In genomic region chr1:155080250-155081228, GRCh38 we compare ENCODE assay signal across 8 cellular contexts. TPM values are rescaled to one million over a fixed set of nuclear protein-coding genes. Genes with fewer than 3 reads are reported as not detected.
A peak's percentile ranks its signal among the peaks of the same experiment; 100 is the strongest.
DNase-seq lines count a peak whose midpoint lies in the region; ATAC-seq and TF ChIP-seq lines count a peak whose summit lies in the region.

No MANE protein-coding gene starts in this region.

- no peaks in the 10 kb centered on the region for H3K9me3 ChIP-seq in CD8-positive, alpha-beta T cell (ENCODE audit: low read length)
- H3K9me3 ChIP-seq in thyroid gland: no peaks in the 10 kb centered on the region

- no peaks in the 10 kb centered on the region for H3K79me2 ChIP-seq in KMS-11 (ENCODE audit: insufficient read depth, low read depth)

- no peak overlapping the region for H2AFZ ChIP-seq in KMS-11 (ENCODE audit: low read depth)

- peaks cover 58% of the 10 kb centered on the region for H3K4me1 ChIP-seq in CD8-positive, alpha-beta T cell (ENCODE audit: insufficient read depth, low read length)
- H3K4me1 ChIP-seq in KMS-11 (ENCODE audit: low read depth, poor library complexity, severe bottlenecking) (peaks cover 75% of the 10 kb centered on the region), thyroid gland (peaks cover 41 to 55% of the 10 kb centered on the region in 2 donors)

- intact Hi-C loops in CD8-positive, alpha-beta T cell (cut with DNase I, micrococcal nuclease): no loop called here
- intact Hi-C loops in head of caudate nucleus (cut with DNase I) (no loop called here), thyroid gland (cut with DNase I) (loop anchor here (5.0 kb wide), 1 partner anchor 33 kb away; no protein-coding TSS in a partner anchor)

- TF ChIP-seq CTCF in CD8-positive, alpha-beta T cell (IDR thresholded peaks at IDR 0.05): no peak
- TF ChIP-seq CTCF in KMS-11 (conservative IDR thresholded peaks at IDR 0.05; ENCODE audit: low read depth, low read length) (no peak), thyroid gland (IDR thresholded peaks at IDR 0.05) (no peak)

- CTCF ChIA-PET in CD8-positive, alpha-beta T cell (lab: Charles Lee): interaction anchor here (0.7 to 3.8 kb wide), 12 partner anchors 8 to 146 kb away, joined by 3 to 24 read pairs (median 4); partner anchors contain the start of genes EFNA4, KRTCAP2, PBXIP1 and TRIM46

- peak in 2 of 7 experiments; percentile 36 to 53 for DNase-seq in CD8-positive, alpha-beta T cell
- DNase-seq in T follicular helper cell (ENCODE audit: low read depth) (peak; percentile 33), head of caudate nucleus (peak in 22 of 42 donors; percentile 25 to 61 (median 46)), medulla oblongata (ENCODE audit: extremely low spot score) (no peak), thyroid gland (no peak)
- DNase-seq in stimulated activated naive CD4-positive, alpha-beta T cell (lab: John Stamatoyannopoulos, UW): peak in 4 of 6 experiments; percentile 20 to 54 (median 32)

- peaks cover 36% of the 10 kb centered on the region for H3K27me3 Mint-ChIP-seq in CD8-positive, alpha-beta T cell (ENCODE audit: low read depth)

- peaks cover 46% of the 10 kb centered on the region for H3K27me3 ChIP-seq in CD8-positive, alpha-beta T cell (ENCODE audit: insufficient read depth, low read length)
- H3K27me3 ChIP-seq in KMS-11 (ENCODE audit: insufficient read depth, low read depth): peaks cover 64% of the 10 kb centered on the region
- H3K27me3 ChIP-seq in thyroid gland: peaks cover 42% of the 10 kb centered on the region

- TF ChIP-seq POLR2A in thyroid gland (IDR thresholded peaks at IDR 0.05): no peak

- no peak for ATAC-seq in CD8-positive, alpha-beta T cell
- no peak for ATAC-seq in GM18909 (IDR thresholded peaks at IDR 0.05; ENCODE audit: poor library complexity, unreplicated experiment)

- no peak overlapping the region for H3K27ac Mint-ChIP-seq in CD8-positive, alpha-beta T cell

- 0 to 2% methylated on average over 19 to 25 of the region's 80 CpGs for WGBS in thyroid gland, 2 donors

- POLR2A ChIA-PET in CD8-positive, alpha-beta T cell (lab: Charles Lee): interaction anchor here (1.4 to 1.7 kb wide), 2 partner anchors 10 to 27 kb away, joined by 5 to 6 read pairs; no protein-coding TSS in a partner anchor

- H3K9me3 Mint-ChIP-seq in CD8-positive, alpha-beta T cell: no peaks in the 10 kb centered on the region

- no peaks in the 10 kb centered on the region for H3K36me3 ChIP-seq in CD8-positive, alpha-beta T cell (ENCODE audit: insufficient read depth, low read length)
- H3K36me3 ChIP-seq in KMS-11 (ENCODE audit: insufficient read depth): no peaks in the 10 kb centered on the region
- no peaks in the 10 kb centered on the region for H3K36me3 ChIP-seq in thyroid gland

- H3K27ac ChIP-seq in CD8-positive, alpha-beta T cell (ENCODE audit: low read depth, low read length): no peak overlapping the region
- H3K27ac ChIP-seq in KMS-11 (no peak overlapping the region), thyroid gland (no peak overlapping the region)

- H3K4me3 ChIP-seq in CD8-positive, alpha-beta T cell (ENCODE audit: low read depth, low read length): peak overlapping the region; percentile 37
- peak overlapping the region; percentile 58 for H3K4me3 ChIP-seq in KMS-11 (IDR thresholded peaks at IDR 0.05; ENCODE audit: insufficient read depth, low read depth, low read length)
- H3K4me3 ChIP-seq in thyroid gland (replicated peaks in 1 of 3): peak overlapping the region in 1 of 3 donors; percentile 18

- H3K4me1 Mint-ChIP-seq in CD8-positive, alpha-beta T cell (ENCODE audit: low read depth): peaks cover 44% of the 10 kb centered on the region

- H3K4me2 ChIP-seq in KMS-11: peak overlapping the region; percentile 77

- no peaks in the 10 kb centered on the region for H4K20me1 ChIP-seq in KMS-11 (ENCODE audit: insufficient read depth)

- H3K36me3 Mint-ChIP-seq in CD8-positive, alpha-beta T cell: peaks cover 3% of the 10 kb centered on the region

- no peak overlapping the region for H3K9ac ChIP-seq in KMS-11

- peak overlapping the region; percentile 73 for H3K4me3 Mint-ChIP-seq in CD8-positive, alpha-beta T cell

RNA-seq across cellular contexts. Expression of gene EFNA3, which starts 1.9 kb away (rescaled TPM):
- total RNA-seq in CD8-positive, alpha-beta T cell: under 1 TPM; 0.46 to 0.69 TPM
- total RNA-seq in thyroid gland: 1 to 10 TPM; 1.2 to 2.9 (median 2.0) TPM

RNA-seq across cellular contexts. Expression of gene EFNA4, which starts 17.0 kb away (rescaled TPM):
- total RNA-seq in CD8-positive, alpha-beta T cell: 1 to 10 TPM; 1.4 to 1.8 TPM
- total RNA-seq in thyroid gland: 10 to 100 TPM in 2 of 4 donors, 1 to 10 TPM in 2; 7.5 to 13.1 (median 9.9) TPM

RNA-seq across cellular contexts. Expression of gene ADAM15, which starts 29.4 kb away (rescaled TPM):
- total RNA-seq in CD8-positive, alpha-beta T cell: 10 to 100 TPM; 10.8 to 11.8 TPM
- total RNA-seq in thyroid gland: 10 to 100 TPM; 51.3 to 75.5 (median 65.6) TPM

RNA-seq across cellular contexts. Expression of gene DCST1, which starts 46.9 kb away (rescaled TPM):
- total RNA-seq in CD8-positive, alpha-beta T cell: under 1 TPM in 1 of 2 experiments, not detected in 1; 0.30 TPM
- under 1 TPM in 1 of 4 donors, not detected in 3; 0.24 TPM for total RNA-seq in thyroid gland

RNA-seq across cellular contexts. Expression of gene DCST2, which starts 47.0 kb away (rescaled TPM):
- under 1 TPM; 0.52 to 0.61 TPM for total RNA-seq in CD8-positive, alpha-beta T cell
- 1 to 10 TPM in 1 of 4 donors, under 1 TPM in 2, not detected in 1; 0.33 to 4.2 (median 0.50) TPM for total RNA-seq in thyroid gland

Comparison
In these comparisons a context has a peak if more than half of its experiments do, and no peak if none do; other contexts are left out.
1. DNase-seq: peak in T follicular helper cell (single experiment), head of caudate nucleus (22 of 42) and stimulated activated naive CD4-positive, alpha-beta T cell (4 of 6); none in medulla oblongata (single experiment) and thyroid gland (0 of 2).
2. RNA of gene ADAM15, which starts 29.4 kb away (total RNA-seq): 51.3 to 75.5 TPM in thyroid gland; 10.8 to 11.8 TPM in CD8-positive, alpha-beta T cell; every median in the first group is over 4 times any median in the second.